In the genomic region with DNA sequence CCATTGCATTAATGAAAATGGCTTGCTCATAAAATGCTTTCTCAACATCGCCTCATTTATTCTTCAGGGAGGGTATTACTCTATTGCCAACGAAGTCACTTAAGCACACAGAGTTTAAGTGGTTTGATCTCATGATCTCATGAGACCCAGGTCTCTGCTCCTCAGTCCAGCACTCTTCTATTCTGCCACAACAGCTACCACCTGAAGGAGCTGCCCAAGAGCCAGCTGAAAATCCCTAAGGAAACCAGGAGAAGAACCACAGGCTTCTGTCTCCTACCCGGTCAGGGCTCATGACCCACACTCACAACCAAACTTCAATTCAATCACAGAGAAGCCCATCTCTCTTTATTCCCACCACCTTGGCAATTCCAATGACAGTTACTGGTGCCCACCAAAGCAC, we compare ENCODE assay signal across 33 cellular contexts.
"Had no signal": no experiment of that assay in that cellular context is flagged by ENCODE, and none has a peak within 500 bp of the region (broad histone marks: within the 10 kb centered on the region; RNA-seq: fewer than 3 reads in every experiment).

No MANE protein-coding gene starts in this region.

- ATAC-seq: activated naive CD8-positive, alpha-beta T cell treated with anti-CD3 and anti-CD28 coated beads, Interleukin-2, amount 50 U/mL, for 24 hours; PC-3 had no signal

- H3K27me3 Mint-ChIP-seq: activated CD4-positive, alpha-beta memory T cell treated with anti-CD3 and anti-CD28 coated beads for 36 hours; activated CD4-positive, alpha-beta T cell treated with anti-CD3 and anti-CD28 coated beads, Interleukin-2, amount 10 ng/mL, durations not matched to agents 7 days and 5 days; activated naive CD8-positive, alpha-beta T cell; activated naive CD8-positive, alpha-beta T cell treated with anti-CD3 and anti-CD28 coated beads, Interleukin-2, amount 50 U/mL, for 24 hours had no signal

- H3K27ac ChIP-seq: ascending aorta, breast epithelium, Peyer's patch, SJSA1 had no signal

- H3K27me3 ChIP-seq: ascending aorta, MG63, Peyer's patch, SJSA1 had no signal

- H3K27ac Mint-ChIP-seq: activated CD4-positive, alpha-beta memory T cell treated with anti-CD3 and anti-CD28 coated beads for 36 hours; activated CD4-positive, alpha-beta T cell treated with anti-CD3 and anti-CD28 coated beads, Interleukin-2, amount 10 ng/mL, durations not matched to agents 7 days and 5 days; activated naive CD4-positive, alpha-beta T cell treated with anti-CD3 and anti-CD28 coated beads for 36 hours; activated naive CD8-positive, alpha-beta T cell; activated naive CD8-positive, alpha-beta T cell treated with anti-CD3 and anti-CD28 coated beads, Interleukin-2, amount 50 U/mL, for 24 hours; activated T-helper 2 cell treated with anti-CD3 and anti-CD28 coated beads, Interferon-gamma antibody, Interleukin-2, Interleukin-4, amounts not matched to agents 10 μg/mL and 5 μg/mL and 100 μg/mL, durations not matched to agents 14 hours and 24 hours and 36 hours had no signal

- H3K36me3 ChIP-seq: ascending aorta, breast epithelium, MG63, Peyer's patch, SJSA1 had no signal

- H3K4me1 ChIP-seq: Peyer's patch, SJSA1 had no signal

- H3K9me3 Mint-ChIP-seq: activated CD4-positive, alpha-beta memory T cell treated with anti-CD3 and anti-CD28 coated beads for 36 hours; activated CD4-positive, alpha-beta T cell treated with anti-CD3 and anti-CD28 coated beads, Interleukin-2, amount 10 ng/mL, durations not matched to agents 7 days and 5 days; activated naive CD4-positive, alpha-beta T cell treated with anti-CD3 and anti-CD28 coated beads for 36 hours; activated naive CD8-positive, alpha-beta T cell treated with anti-CD3 and anti-CD28 coated beads, Interleukin-2, amount 50 U/mL, for 24 hours; activated T-helper 2 cell treated with anti-CD3 and anti-CD28 coated beads, Interferon-gamma antibody, Interleukin-2, Interleukin-4, amounts not matched to agents 10 μg/mL and 5 μg/mL and 100 μg/mL, durations not matched to agents 14 hours and 24 hours and 36 hours had no signal

- DNase-seq: activated CD4-positive, alpha-beta memory T cell treated with anti-CD3 and anti-CD28 coated beads for 36 hours; activated CD4-positive, alpha-beta T cell treated with anti-CD3 and anti-CD28 coated beads, Interleukin-2, amount 10 ng/mL, durations not matched to agents 7 days and 5 days; activated CD8-positive, alpha-beta memory T cell treated with anti-CD3 and anti-CD28 coated beads, Interleukin-2, amount 50 U/mL, for 4 hours; activated gamma-delta T cell; activated naive CD4-positive, alpha-beta T cell treated with anti-CD3 and anti-CD28 coated beads for 36 hours; activated naive CD8-positive, alpha-beta T cell treated with anti-CD3 and anti-CD28 coated beads, Interleukin-2, amount 50 U/mL, for 24 hours; activated T-cell treated with anti-CD3 and anti-CD28 coated beads, Interleukin-2, amount 50 U/mL, for 48 hours; Kasumi-1; KG1; MG63; NCI-H1048; NCI-H1436 treated with DMSO at 0.1 percent for 48 hours; NCI-H1694 treated with DMSO at 0.1 percent for 48 hours; NCI-H2029; NCI-H2107; NCI-H2171; NCI-H510A; NCI-H526; NCI-H748 treated with DMSO at 0.1 percent for 48 hours; NK-92 treated with Interleukin-12 subunit alpha and Interleukin-12 subunit beta, amount 100 ng/mL, for 24 hours; PC-3; Peyer's patch; RPMI8226; SHP77 treated with DMSO at 0.1 percent for 48 hours; SW 1271; T-helper 1 cell; T-helper 2 cell; T-helper 9 cell had no signal

- H3K36me3 Mint-ChIP-seq: activated CD4-positive, alpha-beta memory T cell treated with anti-CD3 and anti-CD28 coated beads for 36 hours; activated naive CD8-positive, alpha-beta T cell had no signal

- H3K4me3 Mint-ChIP-seq: activated CD4-positive, alpha-beta memory T cell treated with anti-CD3 and anti-CD28 coated beads for 36 hours; activated CD4-positive, alpha-beta T cell treated with anti-CD3 and anti-CD28 coated beads, Interleukin-2, amount 10 ng/mL, durations not matched to agents 7 days and 5 days; activated naive CD4-positive, alpha-beta T cell treated with anti-CD3 and anti-CD28 coated beads for 36 hours; activated naive CD8-positive, alpha-beta T cell; activated naive CD8-positive, alpha-beta T cell treated with anti-CD3 and anti-CD28 coated beads, Interleukin-2, amount 50 U/mL, for 24 hours had no signal

- H3K4me3 ChIP-seq: ascending aorta, breast epithelium, MG63, Peyer's patch, SJSA1 had no signal

- H3K9me3 ChIP-seq: ascending aorta, breast epithelium, MG63, Peyer's patch, SJSA1 had no signal

- H3K4me1 Mint-ChIP-seq: activated CD4-positive, alpha-beta T cell treated with anti-CD3 and anti-CD28 coated beads, Interleukin-2, amount 10 ng/mL, durations not matched to agents 7 days and 5 days; activated naive CD8-positive, alpha-beta T cell treated with anti-CD3 and anti-CD28 coated beads, Interleukin-2, amount 50 U/mL, for 24 hours had no signal
